ENCODE assay signal across 9 cellular contexts in the genomic region with DNA sequence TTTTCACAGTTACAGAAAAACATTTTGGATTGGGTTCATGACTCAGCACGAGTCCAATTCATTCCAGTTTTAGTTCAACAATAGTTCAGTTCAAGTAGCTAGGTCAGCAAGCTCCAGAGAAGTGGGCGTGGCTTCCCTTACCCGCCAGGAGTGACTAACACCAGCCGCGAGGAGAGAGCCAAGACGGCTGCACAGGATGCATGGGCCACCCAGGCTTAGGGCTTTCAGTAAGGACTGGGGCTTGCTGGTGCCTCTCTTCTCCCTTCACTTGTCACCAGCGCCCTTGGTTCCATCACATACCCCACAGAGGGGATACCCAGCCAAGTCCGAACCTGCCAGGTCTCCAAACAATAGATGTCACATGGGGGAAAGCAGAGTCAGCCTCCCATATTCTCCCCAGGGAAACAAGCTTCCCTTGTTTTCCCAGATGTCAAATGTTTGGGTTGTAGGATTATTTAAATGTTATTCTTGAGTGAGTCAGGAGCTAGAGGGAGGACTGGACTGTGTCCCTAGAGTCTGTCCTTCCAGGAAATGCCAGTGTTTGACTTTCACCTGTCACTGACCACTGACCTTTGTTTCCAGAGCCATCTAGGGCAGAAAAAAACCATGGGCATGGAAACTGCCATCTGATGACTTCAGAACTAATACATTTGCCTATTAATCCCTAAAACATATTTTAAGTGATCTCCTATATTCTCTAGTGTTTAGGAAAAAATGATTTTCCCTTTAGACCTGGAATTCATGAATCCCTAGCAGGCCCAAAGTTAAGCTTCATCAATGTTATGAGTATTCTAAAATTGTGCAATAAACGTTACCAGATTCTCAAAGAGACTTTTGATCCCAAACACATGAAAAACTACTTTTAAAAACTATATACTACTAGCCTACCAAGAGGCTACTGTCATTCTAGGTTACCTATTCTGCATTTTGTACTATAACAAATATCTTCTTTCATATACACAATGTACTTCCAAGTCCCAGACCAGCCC. TPM values are rescaled to one million over a fixed set of nuclear protein-coding genes. Genes with fewer than 3 reads are reported as not detected.
DNase-seq lines count a peak whose midpoint lies in the region; ATAC-seq and TF ChIP-seq lines count a peak whose summit lies in the region.
"Had no signal": no experiment of that assay in that cellular context is flagged by ENCODE, and none has a peak within 500 bp of the region (broad histone marks: within the 10 kb centered on the region; RNA-seq: fewer than 3 reads in every experiment).

No MANE protein-coding gene starts in this region.

- peaks cover 0 to 4% (median 1%) of the 10 kb centered on the region in 4 donors for H3K36me3 ChIP-seq in liver (ENCODE audit: control insufficient read depth in 4 of 4, insufficient read depth in 3 of 4, low read depth in 1 of 4, low read length in 3 of 4)

- no peaks in the 10 kb centered on the region for H3K27me3 ChIP-seq in liver (ENCODE audit: control insufficient read depth in 4 of 4, insufficient read depth in 4 of 4, low read length in 3 of 4)
- H3K27me3 ChIP-seq: neutrophil had no signal

- TF ChIP-seq CTCF in choroid plexus epithelial cell (conservative IDR thresholded peaks at IDR 0.05; ENCODE audit: low read depth, low read length) (no peak), liver (IDR thresholded peaks at IDR 0.05; ENCODE audit: low read depth, low read length, missing input control) (no peak)

- no peak for ATAC-seq in GM18858 (IDR thresholded peaks at IDR 0.05; ENCODE audit: unreplicated experiment)

- no peaks in the 10 kb centered on the region for H3K9me3 ChIP-seq in liver (ENCODE audit: control insufficient read depth in 4 of 4, low read length in 3 of 4)
- H3K9me3 ChIP-seq: neutrophil had no signal

- no peak overlapping the region for H3K4me3 ChIP-seq in choroid plexus epithelial cell (ENCODE audit: low read depth, low read length)
- H3K4me3 ChIP-seq in liver (ENCODE audit: low read depth in 1 of 3, low read length in 3 of 3): no peak overlapping the region

- WGBS in liver: 31% methylated on average over 9 of the region's 9 CpGs

- H3K4me1 ChIP-seq in liver (ENCODE audit: control insufficient read depth in 4 of 4, insufficient read depth in 4 of 4, low read length in 3 of 4): peaks cover 5 to 27% (median 19%) of the 10 kb centered on the region in 4 donors

- DNase-seq in G401 (ENCODE audit: low spot score) (peak; percentile 43), RKO (ENCODE audit: low spot score) (peak; percentile 53), choroid plexus epithelial cell (ENCODE audit: low read depth) (peak; percentile 99), NCI-H774 (lab: John Stamatoyannopoulos, UW) (no peak)
- peak in 2 of 3 experiments; percentile 8 to 35 for DNase-seq in stimulated activated CD4-positive, alpha-beta T cell treated with anti-CD3 and anti-CD28 coated beads, TNF-alpha, amount 100 ng/mL, for 24 hours (ENCODE audit: low read depth in 3 of 3)
- DNase-seq in activated CD4-positive, CD25-positive, alpha-beta regulatory T cell (lab: John Stamatoyannopoulos, UW): no peak

- H3K9ac ChIP-seq in liver (ENCODE audit: low read depth in 1 of 2, low read length in 2 of 2): no peak overlapping the region

- in situ Hi-C loops in G401 (cut with HindIII; ENCODE audit: low sequenced_read_pairs): no loop called here

- peak overlapping the region; percentile 71 to 86 for H3K27ac ChIP-seq in liver (ENCODE audit: low read depth in 1 of 2, low read length in 2 of 2)
- H3K27ac ChIP-seq: neutrophil had no signal

- peak; percentile 37 to 52 for TF ChIP-seq RAD21 in liver (IDR thresholded peaks at IDR 0.05)

TF ChIP-seq in liver, 16 proteins besides CTCF, POLR2A, EP300 and RAD21:
- TF ChIP-seq, protein P1, sequence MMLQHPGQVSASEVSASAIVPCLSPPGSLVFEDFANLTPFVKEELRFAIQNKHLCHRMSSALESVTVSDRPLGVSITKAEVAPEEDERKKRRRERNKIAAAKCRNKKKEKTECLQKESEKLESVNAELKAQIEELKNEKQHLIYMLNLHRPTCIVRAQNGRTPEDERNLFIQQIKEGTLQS (IDR thresholded peaks at IDR 0.05): peak; percentile 48
- TF ChIP-seq FOXA2 (IDR thresholded peaks at IDR 0.05): peak; percentile 41
- TF ChIP-seq EGR1 (IDR thresholded peaks at IDR 0.05; ENCODE audit: low read depth in 2 of 2): peak in 1 of 2 donors; percentile 83
- TF ChIP-seq FOXA1 (IDR thresholded peaks at IDR 0.05): peak; percentile 10
- peak; percentile 25 for TF ChIP-seq YY1 (IDR thresholded peaks at IDR 0.05)
- TF ChIP-seq JUND (IDR thresholded peaks at IDR 0.05): peak; percentile 15 to 80
- peak; percentile 94 for TF ChIP-seq SP1 (IDR thresholded peaks at IDR 0.05)
- peak; percentile 91 to 94 for TF ChIP-seq RXRA (IDR thresholded peaks at IDR 0.05)
- TF ChIP-seq NR2F2 (IDR thresholded peaks at IDR 0.05): peak; percentile 91
- TF ChIP-seq GABPA (IDR thresholded peaks at IDR 0.05 in 1 of 2, conservative IDR thresholded peaks at IDR 0.05 in 1 of 2): peak; percentile 5 to 27
- peak; percentile 95 for TF ChIP-seq HNF4G (IDR thresholded peaks at IDR 0.05)
- TF ChIP-seq, protein P2, sequence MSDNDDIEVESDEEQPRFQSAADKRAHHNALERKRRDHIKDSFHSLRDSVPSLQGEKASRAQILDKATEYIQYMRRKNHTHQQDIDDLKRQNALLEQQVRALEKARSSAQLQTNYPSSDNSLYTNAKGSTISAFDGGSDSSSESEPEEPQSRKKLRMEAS (IDR thresholded peaks at IDR 0.05): peak; percentile 97
- TF ChIP-seq TAF1 (conservative IDR thresholded peaks at IDR 0.05): no peak
- TF ChIP-seq, protein P3, sequence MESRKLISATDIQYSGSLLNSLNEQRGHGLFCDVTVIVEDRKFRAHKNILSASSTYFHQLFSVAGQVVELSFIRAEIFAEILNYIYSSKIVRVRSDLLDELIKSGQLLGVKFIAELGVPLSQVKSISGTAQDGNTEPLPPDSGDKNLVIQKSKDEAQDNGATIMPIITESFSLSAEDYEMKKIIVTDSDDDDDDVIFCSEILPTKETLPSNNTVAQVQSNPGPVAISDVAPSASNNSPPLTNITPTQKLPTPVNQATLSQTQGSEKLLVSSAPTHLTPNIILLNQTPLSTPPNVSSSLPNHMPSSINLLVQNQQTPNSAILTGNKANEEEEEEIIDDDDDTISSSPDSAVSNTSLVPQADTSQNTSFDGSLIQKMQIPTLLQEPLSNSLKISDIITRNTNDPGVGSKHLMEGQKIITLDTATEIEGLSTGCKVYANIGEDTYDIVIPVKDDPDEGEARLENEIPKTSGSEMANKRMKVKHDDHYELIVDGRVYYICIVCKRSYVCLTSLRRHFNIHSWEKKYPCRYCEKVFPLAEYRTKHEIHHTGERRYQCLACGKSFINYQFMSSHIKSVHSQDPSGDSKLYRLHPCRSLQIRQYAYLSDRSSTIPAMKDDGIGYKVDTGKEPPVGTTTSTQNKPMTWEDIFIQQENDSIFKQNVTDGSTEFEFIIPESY (IDR thresholded peaks at IDR 0.05): no peak
- TF ChIP-seq, protein P4, sequence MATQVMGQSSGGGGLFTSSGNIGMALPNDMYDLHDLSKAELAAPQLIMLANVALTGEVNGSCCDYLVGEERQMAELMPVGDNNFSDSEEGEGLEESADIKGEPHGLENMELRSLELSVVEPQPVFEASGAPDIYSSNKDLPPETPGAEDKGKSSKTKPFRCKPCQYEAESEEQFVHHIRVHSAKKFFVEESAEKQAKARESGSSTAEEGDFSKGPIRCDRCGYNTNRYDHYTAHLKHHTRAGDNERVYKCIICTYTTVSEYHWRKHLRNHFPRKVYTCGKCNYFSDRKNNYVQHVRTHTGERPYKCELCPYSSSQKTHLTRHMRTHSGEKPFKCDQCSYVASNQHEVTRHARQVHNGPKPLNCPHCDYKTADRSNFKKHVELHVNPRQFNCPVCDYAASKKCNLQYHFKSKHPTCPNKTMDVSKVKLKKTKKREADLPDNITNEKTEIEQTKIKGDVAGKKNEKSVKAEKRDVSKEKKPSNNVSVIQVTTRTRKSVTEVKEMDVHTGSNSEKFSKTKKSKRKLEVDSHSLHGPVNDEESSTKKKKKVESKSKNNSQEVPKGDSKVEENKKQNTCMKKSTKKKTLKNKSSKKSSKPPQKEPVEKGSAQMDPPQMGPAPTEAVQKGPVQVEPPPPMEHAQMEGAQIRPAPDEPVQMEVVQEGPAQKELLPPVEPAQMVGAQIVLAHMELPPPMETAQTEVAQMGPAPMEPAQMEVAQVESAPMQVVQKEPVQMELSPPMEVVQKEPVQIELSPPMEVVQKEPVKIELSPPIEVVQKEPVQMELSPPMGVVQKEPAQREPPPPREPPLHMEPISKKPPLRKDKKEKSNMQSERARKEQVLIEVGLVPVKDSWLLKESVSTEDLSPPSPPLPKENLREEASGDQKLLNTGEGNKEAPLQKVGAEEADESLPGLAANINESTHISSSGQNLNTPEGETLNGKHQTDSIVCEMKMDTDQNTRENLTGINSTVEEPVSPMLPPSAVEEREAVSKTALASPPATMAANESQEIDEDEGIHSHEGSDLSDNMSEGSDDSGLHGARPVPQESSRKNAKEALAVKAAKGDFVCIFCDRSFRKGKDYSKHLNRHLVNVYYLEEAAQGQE (IDR thresholded peaks at IDR 0.05): no peak
- peak; percentile 98 to 99 for TF ChIP-seq HNF4A (conservative IDR thresholded peaks at IDR 0.05)

RNA-seq across cellular contexts. Expression of a gene that starts 51.9 kb away (rescaled TPM):
- total RNA-seq in G401 (2014; rRNA removed; shearing (Covaris generic)): 0.18 and 0.58 TPM in 2 replicates
- total RNA-seq in liver: not detected
- not detected for polyA plus RNA-seq in liver

Comparison
In these comparisons a context has a peak if more than half of its experiments do, and no peak if none do; other contexts are left out.
1. DNase-seq: peak in G401 (single experiment), RKO (single experiment), choroid plexus epithelial cell (single experiment) and stimulated activated CD4-positive, alpha-beta T cell treated with anti-CD3 and anti-CD28 coated beads, TNF-alpha, amount 100 ng/mL, for 24 hours (2 of 3); none in NCI-H774 (single experiment) and activated CD4-positive, CD25-positive, alpha-beta regulatory T cell (0 of 4).